In genomic region chr16:70430667-70431536, GRCh38 we compare ENCODE assay signal across 8 cellular contexts. TPM values are rescaled to one million over a fixed set of nuclear protein-coding genes. Genes with fewer than 3 reads are reported as not detected.
DNase-seq lines count a peak whose midpoint lies in the region; ATAC-seq and TF ChIP-seq lines count a peak whose summit lies in the region.

No MANE protein-coding gene starts in this region.

- no peak overlapping the region for H2AFZ ChIP-seq in PC-3 (ENCODE audit: low read length)

- no peak for TF ChIP-seq CTCF in PC-3 (conservative IDR thresholded peaks at IDR 0.05; ENCODE audit: low read depth, low read length)

- peak overlapping the region; percentile 7; the same call in 1 of the 2 replicates for H3K27ac ChIP-seq in PC-3 (ENCODE audit: low read length)
- peak overlapping the region; percentile 24 for H3K27ac ChIP-seq in stomach smooth muscle (ENCODE audit: low read length)

- no peaks in the 10 kb centered on the region for H3K9me2 ChIP-seq in PC-3 (replicated peaks; ENCODE audit: low read length)

- peaks cover 61% of the 10 kb centered on the region for H3K4me1 Mint-ChIP-seq in activated naive CD4-positive, alpha-beta T cell treated with anti-CD3 and anti-CD28 coated beads, Interleukin-2, amount 10 ng/mL, durations not matched to agents 7 days and 5 days

- H3K27me3 ChIP-seq in PC-3 (ENCODE audit: low read length) (no peaks in the 10 kb centered on the region), stomach smooth muscle (ENCODE audit: control insufficient read depth in 1 of 2, insufficient read depth in 2 of 2, low read length in 2 of 2) (no peaks in the 10 kb centered on the region)

- peaks cover 37% of the 10 kb centered on the region for H3K4me1 ChIP-seq in PC-3 (ENCODE audit: insufficient read depth, low read length)
- peaks cover 59% of the 10 kb centered on the region for H3K4me1 ChIP-seq in stomach smooth muscle (ENCODE audit: control insufficient read depth, insufficient read depth, low read length)

- H3K4me3 ChIP-seq in PC-3 (ENCODE audit: low read length): no peak overlapping the region
- no peak overlapping the region for H3K4me3 ChIP-seq in stomach smooth muscle (ENCODE audit: low read length in 2 of 2)

- H3K9me3 Mint-ChIP-seq in activated naive CD4-positive, alpha-beta T cell treated with anti-CD3 and anti-CD28 coated beads, Interleukin-2, amount 10 ng/mL, durations not matched to agents 7 days and 5 days: no peaks in the 10 kb centered on the region

- no peaks in the 10 kb centered on the region for H3F3A ChIP-seq in PC-3 (ENCODE audit: low read length, unreplicated experiment)

- 0 out of 2 replicates have a peak, but pooled peaks cover 7% of the 10 kb centered on the region for H3K79me2 ChIP-seq in PC-3 (ENCODE audit: low read length)

- H3K36me3 Mint-ChIP-seq in activated naive CD4-positive, alpha-beta T cell treated with anti-CD3 and anti-CD28 coated beads, Interleukin-2, amount 10 ng/mL, durations not matched to agents 7 days and 5 days: peaks cover 14% of the 10 kb centered on the region

- no peaks in the 10 kb centered on the region for H3K36me3 ChIP-seq in PC-3 (ENCODE audit: low read depth, low read length)
- H3K36me3 ChIP-seq in stomach smooth muscle (ENCODE audit: control insufficient read depth in 2 of 2, insufficient read depth in 2 of 2, low read length in 2 of 2): peaks cover 0 to 2% of the 10 kb centered on the region in 2 donors

- no peaks in the 10 kb centered on the region for H4K20me1 ChIP-seq in PC-3 (ENCODE audit: low read length)

- H3K9me3 ChIP-seq in PC-3 (ENCODE audit: low read length): no peaks in the 10 kb centered on the region
- no peaks in the 10 kb centered on the region for H3K9me3 ChIP-seq in stomach smooth muscle (ENCODE audit: control insufficient read depth in 2 of 2, low read length in 2 of 2)

- DNase-seq in PC-3 (peak; percentile 12), left kidney (ENCODE audit: low read depth, low spot score) (peak; percentile 75), DMS153 treated with DMSO at 0.1 percent for 48 hours (lab: John Stamatoyannopoulos, UW; ENCODE audit: unreplicated experiment) (no peak), posterior cingulate gyrus (no peak)
- DNase-seq in activated naive CD4-positive, alpha-beta T cell treated with anti-CD3 and anti-CD28 coated beads, Interleukin-2, amount 10 ng/mL, durations not matched to agents 7 days and 5 days: peak; percentile 62

- H3K9ac ChIP-seq in PC-3 (ENCODE audit: low read length) (no peak overlapping the region), stomach smooth muscle (ENCODE audit: low read length in 2 of 2) (no peak overlapping the region)

- no peak overlapping the region for H3K4me2 ChIP-seq in PC-3 (ENCODE audit: low read length)

- peak; percentile 42 for ATAC-seq in GM18873 (IDR thresholded peaks at IDR 0.05; ENCODE audit: low FRiP score, unreplicated experiment)
- ATAC-seq in HG02938 (IDR thresholded peaks at IDR 0.05; ENCODE audit: unreplicated experiment): peak; percentile 61
- no peak for ATAC-seq in PC-3

- H3K4me3 Mint-ChIP-seq in activated naive CD4-positive, alpha-beta T cell treated with anti-CD3 and anti-CD28 coated beads, Interleukin-2, amount 10 ng/mL, durations not matched to agents 7 days and 5 days: peak overlapping the region; percentile 30

- intact Hi-C loops in PC-3 (cut with micrococcal nuclease): no loop called here
- intact Hi-C loops in posterior cingulate gyrus (cut with DNase I): no loop called here

- peak overlapping the region; percentile 85 for H3K27ac Mint-ChIP-seq in activated naive CD4-positive, alpha-beta T cell treated with anti-CD3 and anti-CD28 coated beads, Interleukin-2, amount 10 ng/mL, durations not matched to agents 7 days and 5 days

- CTCF ChIA-PET in PC-3 (lab: Charles Lee): no interaction called here
- CTCF ChIA-PET in activated naive CD4-positive, alpha-beta T cell treated with anti-CD3 and anti-CD28 coated beads, Interleukin-2, amount 10 ng/mL, durations not matched to agents 7 days and 5 days (lab: Charles Lee): no interaction called here

- no TSS peak for BruUV-seq in PC-3 (replicated peaks; lab: Mats Ljungman, UMichigan)

- no peaks in the 10 kb centered on the region for H3K27me3 Mint-ChIP-seq in activated naive CD4-positive, alpha-beta T cell treated with anti-CD3 and anti-CD28 coated beads, Interleukin-2, amount 10 ng/mL, durations not matched to agents 7 days and 5 days

- POLR2A ChIA-PET in PC-3 (lab: Charles Lee; ENCODE audit: unreplicated experiment): no interaction called here

RNA-seq across cellular contexts. Expression of gene ST3GAL2, which starts 8.0 kb away (rescaled TPM):
- total RNA-seq in PC-3 (2014; rRNA removed): 9.3 and 9.8 TPM in 2 replicates

RNA-seq across cellular contexts. Expression of gene FCSK, which starts 23.5 kb away (rescaled TPM):
- 9.7 and 11.7 TPM in 2 replicates for total RNA-seq in PC-3 (2014; rRNA removed)

Comparison
In these comparisons a context has a peak if more than half of its experiments do, and no peak if none do; other contexts are left out.
1. DNase-seq: peak in PC-3 (single experiment), activated naive CD4-positive, alpha-beta T cell treated with anti-CD3 and anti-CD28 coated beads, Interleukin-2, amount 10 ng/mL, durations not matched to agents 7 days and 5 days (single experiment) and left kidney (single experiment); none in DMS153 treated with DMSO at 0.1 percent for 48 hours (single experiment) and posterior cingulate gyrus (0 of 10).